Comparison of ENCODE assay signal across 23 cellular contexts in genomic region chr1:10189659-10190058, GRCh38. TPM values are rescaled to one million over a fixed set of nuclear protein-coding genes. Genes with fewer than 3 reads are reported as not detected.
DNase-seq lines count a peak whose midpoint lies in the region; ATAC-seq, FAIRE-seq and TF ChIP-seq lines count a peak whose summit lies in the region.
"Had no signal": no experiment of that assay in that cellular context is flagged by ENCODE, and none has a peak within 500 bp of the region (broad histone marks: within the 10 kb centered on the region; RNA-seq: fewer than 3 reads in every experiment).

No MANE protein-coding gene starts in this region.

- no peak overlapping the region for H3K9ac ChIP-seq in Loucy (ENCODE audit: low read depth, low read length, poor library complexity, severe bottlenecking)
- no peak overlapping the region for H3K9ac ChIP-seq in GM12878 (ENCODE audit: control insufficient read depth, insufficient read depth, low read length)

- peak; percentile 41 for FAIRE-seq in GM12878 (lab: Jason Lieb, UNC)
- FAIRE-seq: A204.1, GM18507 had no signal

- H3K27me3 Mint-ChIP-seq in activated CD8-positive, alpha-beta memory T cell treated with anti-CD3 and anti-CD28 coated beads, Interleukin-2, amount 10 ng/mL, durations not matched to agents 7 days and 5 days, result peaks cover 6% of the 10 kb centered on the region
- peaks cover 9% of the 10 kb centered on the region for H3K27me3 Mint-ChIP-seq in stimulated activated memory B cell treated with anti-CD40 and anti-IgM and Interleukin-4, amounts not matched to agents 10 μg/mL and 1 μg/mL and 100 μg/mL, for 72 hours
- H3K27me3 Mint-ChIP-seq: activated naive CD8-positive, alpha-beta T cell treated with anti-CD3 and anti-CD28 coated beads, Interleukin-2, amount 10 ng/mL, durations not matched to agents 7 days and 5 days had no signal

- H3K4me1 ChIP-seq in Loucy (ENCODE audit: insufficient read depth, low read length, poor library complexity, severe bottlenecking), result peaks cover 6% of the 10 kb centered on the region
- H3K4me1 ChIP-seq in GM12878 (ENCODE audit: control insufficient read depth, insufficient read depth, low read length), result peaks cover 4% of the 10 kb centered on the region; the same call in 1 of the 2 replicates
- H3K4me1 ChIP-seq: esophagus squamous epithelium, vagina had no signal

- H3F3A ChIP-seq in Loucy (ENCODE audit: low read depth), result no peaks in the 10 kb centered on the region

- peak overlapping the region; percentile 50; the same call in 1 of the 2 replicates for H3K27ac ChIP-seq in GM12878 (ENCODE audit: control insufficient read depth, insufficient read depth)
- H3K27ac ChIP-seq: esophagus squamous epithelium, HL-60, vagina had no signal

- SMC1A ChIA-PET in GM12878 (lab: Charles Lee; ENCODE audit: uncharacterized antibody, unreplicated experiment), result interaction anchor here (0.6 to 1.7 kb wide), 4 partner anchors 19 to 433 kb away, joined by 3 to 5 read pairs (median 4); no protein-coding TSS in a partner anchor

- no peak overlapping the region for H3K4me3 Mint-ChIP-seq in activated CD8-positive, alpha-beta memory T cell treated with anti-CD3 and anti-CD28 coated beads, Interleukin-2, amount 10 ng/mL, durations not matched to agents 7 days and 5 days
- H3K4me3 Mint-ChIP-seq in stimulated activated memory B cell treated with anti-CD40 and anti-IgM and Interleukin-4, amounts not matched to agents 10 μg/mL and 1 μg/mL and 100 μg/mL, for 72 hours, result peak overlapping the region; percentile 31
- H3K4me3 Mint-ChIP-seq: activated naive CD8-positive, alpha-beta T cell treated with anti-CD3 and anti-CD28 coated beads, Interleukin-2, amount 10 ng/mL, durations not matched to agents 7 days and 5 days; immature natural killer cell; neural crest cell had no signal

- H2AFZ ChIP-seq in Loucy (ENCODE audit: low read length) (peak overlapping the region; percentile 60; the same call in 1 of the 2 replicates), GM12878 (ENCODE audit: control insufficient read depth, low read depth, low read length) (peak overlapping the region; percentile 77)

- intact Hi-C loops in GM12878 (cut with micrococcal nuclease; ENCODE audit: unreplicated experiment), result no loop called here

- DNase-seq in activated CD8-positive, alpha-beta memory T cell treated with anti-CD3 and anti-CD28 coated beads, Interleukin-2, amount 10 ng/mL, durations not matched to agents 7 days and 5 days, result no peak
- no peak for DNase-seq in activated CD8-positive, alpha-beta memory T cell treated with anti-CD3 and anti-CD28 coated beads, Interleukin-2, amount 50 U/mL, for 4 hours
- peak; percentile 37 for DNase-seq in GM12878 (ENCODE audit: low read depth, low spot score)
- DNase-seq in NK-92 treated with Interleukin-12 subunit alpha and Interleukin-12 subunit beta, amount 100 ng/mL, for 24 hours (lab: John Stamatoyannopoulos, UW), result no peak
- DNase-seq in amniotic stem cell (lab: John Stamatoyannopoulos, UW), result no peak
- DNase-seq in NCI-H1092 (lab: John Stamatoyannopoulos, UW), result no peak
- DNase-seq: activated CD4-positive, alpha-beta T cell treated with anti-CD3 and anti-CD28 coated beads for 4 hours; activated naive CD8-positive, alpha-beta T cell treated with anti-CD3 and anti-CD28 coated beads, Interleukin-2, amount 10 ng/mL, durations not matched to agents 7 days and 5 days; activated T-cell treated with anti-CD3 and anti-CD28 coated beads for 4 hours; esophagus squamous epithelium; KBM-7; NCI-H1436; NCI-H226; SHP77 treated with DMSO at 0.1 percent for 48 hours had no signal

- 21% methylated on average over 4 of the region's 4 CpGs for WGBS in GM12878 (ENCODE audit: insufficient coverage, insufficient replicate concordance, low lambda C conversion rate, missing lambda C conversion rate)

- TF ChIP-seq RAD21 in GM12878 (IDR thresholded peaks at IDR 0.05; ENCODE audit: insufficient read depth, low read depth, low read length), result no peak

- POLR2A ChIA-PET in GM12878 (lab: Charles Lee), result interaction anchor here (0.7 to 1.0 kb wide), 2 partner anchors 10 to 15 kb away, joined by 3 to 4 read pairs; no protein-coding TSS in a partner anchor

- in situ Hi-C loops in GM12878 (cut with MboI), result no loop called here

- no peaks in the 10 kb centered on the region for H3K79me2 ChIP-seq in Loucy (ENCODE audit: insufficient read depth, low read length)
- H3K79me2 ChIP-seq in GM12878 (ENCODE audit: control insufficient read depth, insufficient read depth, low read length), result no peaks in the 10 kb centered on the region

- H3K4me1 Mint-ChIP-seq in activated CD8-positive, alpha-beta memory T cell treated with anti-CD3 and anti-CD28 coated beads, Interleukin-2, amount 10 ng/mL, durations not matched to agents 7 days and 5 days, result peaks cover 8% of the 10 kb centered on the region
- H3K4me1 Mint-ChIP-seq in stimulated activated memory B cell treated with anti-CD40 and anti-IgM and Interleukin-4, amounts not matched to agents 10 μg/mL and 1 μg/mL and 100 μg/mL, for 72 hours, result peaks cover 7% of the 10 kb centered on the region
- H3K4me1 Mint-ChIP-seq: immature natural killer cell had no signal

- H4K20me1 ChIP-seq in Loucy (ENCODE audit: insufficient read depth, low read length, poor library complexity, severe bottlenecking) (no peaks in the 10 kb centered on the region), GM12878 (ENCODE audit: control insufficient read depth, insufficient read depth) (no peaks in the 10 kb centered on the region)

- RAD21 ChIA-PET in GM12878 (lab: Charles Lee; ENCODE audit: unreplicated experiment), result no interaction called here

- no peak for TF ChIP-seq CTCF in Loucy (conservative IDR thresholded peaks at IDR 0.05; ENCODE audit: low read length)
- TF ChIP-seq CTCF in GM12878 (IDR thresholded peaks at IDR 0.05 in 2 of 3, conservative IDR thresholded peaks at IDR 0.05 in 1 of 3; ENCODE audit: control insufficient read depth in 2 of 3, extremely low read depth in 1 of 3, insufficient read depth in 1 of 3, low read depth in 3 of 3, low read length in 3 of 3), result no peak

- no peak for TF ChIP-seq POLR2A in GM12878 (IDR thresholded peaks at IDR 0.05; ENCODE audit: low read depth, low read length)

- peak; percentile 35 for ATAC-seq in activated CD8-positive, alpha-beta memory T cell treated with anti-CD3 and anti-CD28 coated beads, Interleukin-2, amount 10 ng/mL, durations not matched to agents 7 days and 5 days
- ATAC-seq in GM12878, result peak; percentile 90
- ATAC-seq in stimulated activated memory B cell treated with anti-CD40 and anti-IgM and Interleukin-4, amounts not matched to agents 10 μg/mL and 1 μg/mL and 100 μg/mL, for 72 hours, result peak; percentile 86

- CTCF ChIA-PET in activated CD8-positive, alpha-beta memory T cell treated with anti-CD3 and anti-CD28 coated beads, Interleukin-2, amount 10 ng/mL, durations not matched to agents 7 days and 5 days (lab: Charles Lee), result interaction anchor here (1.0 kb wide), 1 partner anchor 20 kb away, joined by 3 read pairs; no protein-coding TSS in a partner anchor
- CTCF ChIA-PET in GM12878 (lab: Yijun Ruan, JAX), result interaction anchor here (1.2 to 1.7 kb wide), 2 partner anchors 14 to 20 kb away, joined by 3 to 5 read pairs; no protein-coding TSS in a partner anchor

- no peaks in the 10 kb centered on the region for H3K27me3 ChIP-seq in Loucy (ENCODE audit: insufficient read depth, low read length, poor library complexity, severe bottlenecking)
- H3K27me3 ChIP-seq in GM12878 (replicated peaks in 1 of 2; ENCODE audit: control insufficient read depth in 2 of 2, insufficient read depth in 2 of 2, low read length in 1 of 2), result no peaks in the 10 kb centered on the region
- H3K27me3 ChIP-seq: esophagus squamous epithelium, vagina had no signal

- H3K36me3 ChIP-seq in Loucy (ENCODE audit: insufficient read depth, low read length), result no peaks in the 10 kb centered on the region
- H3K36me3 ChIP-seq in GM12878 (ENCODE audit: control insufficient read depth in 2 of 2, insufficient read depth in 2 of 2, low read length in 1 of 2), result no peaks in the 10 kb centered on the region
- H3K36me3 ChIP-seq: esophagus squamous epithelium, vagina had no signal

- H3K27ac Mint-ChIP-seq in activated CD8-positive, alpha-beta memory T cell treated with anti-CD3 and anti-CD28 coated beads, Interleukin-2, amount 10 ng/mL, durations not matched to agents 7 days and 5 days, result no peak overlapping the region
- peak overlapping the region; percentile 65 for H3K27ac Mint-ChIP-seq in stimulated activated memory B cell treated with anti-CD40 and anti-IgM and Interleukin-4, amounts not matched to agents 10 μg/mL and 1 μg/mL and 100 μg/mL, for 72 hours
- H3K27ac Mint-ChIP-seq: activated naive CD8-positive, alpha-beta T cell treated with anti-CD3 and anti-CD28 coated beads, Interleukin-2, amount 10 ng/mL, durations not matched to agents 7 days and 5 days; immature natural killer cell had no signal

- H3K4me2 ChIP-seq in Loucy (ENCODE audit: low read depth, low read length, poor library complexity, severe bottlenecking) (no peak overlapping the region), GM12878 (ENCODE audit: control insufficient read depth, insufficient read depth) (peak overlapping the region; percentile 7; the same call in 1 of the 2 replicates)

- no TSS peak for BruUV-seq in GM12878 (replicated peaks; lab: Mats Ljungman, UMichigan)

- H3K9me3 ChIP-seq in Loucy (ENCODE audit: insufficient read depth, low read depth, low read length) (no peaks in the 10 kb centered on the region), GM12878 (replicated peaks; ENCODE audit: control insufficient read depth, insufficient read depth, low read length) (no peaks in the 10 kb centered on the region)
- H3K9me3 ChIP-seq: esophagus squamous epithelium, vagina had no signal

- no peak for TF ChIP-seq EP300 in GM12878 (IDR thresholded peaks at IDR 0.05; ENCODE audit: borderline replicate concordance in 1 of 2, control insufficient read depth in 1 of 2, low read depth in 2 of 2, low read length in 2 of 2)

- H3K4me3 ChIP-seq in Loucy (ENCODE audit: low read length, poor library complexity, severe bottlenecking) (no peak overlapping the region), GM12878 (no peak overlapping the region; the same call in 1 of the 2 replicates)
- H3K4me3 ChIP-seq: esophagus squamous epithelium, lung, vagina had no signal

- no peaks in the 10 kb centered on the region for H3K9me2 ChIP-seq in Loucy (replicated peaks; ENCODE audit: low read depth, low read length)

- no peaks in the 10 kb centered on the region for H3K9me3 Mint-ChIP-seq in activated CD8-positive, alpha-beta memory T cell treated with anti-CD3 and anti-CD28 coated beads, Interleukin-2, amount 10 ng/mL, durations not matched to agents 7 days and 5 days (ENCODE audit: low read depth)
- peaks cover 3% of the 10 kb centered on the region for H3K9me3 Mint-ChIP-seq in stimulated activated memory B cell treated with anti-CD40 and anti-IgM and Interleukin-4, amounts not matched to agents 10 μg/mL and 1 μg/mL and 100 μg/mL, for 72 hours
- H3K9me3 Mint-ChIP-seq: activated naive CD8-positive, alpha-beta T cell treated with anti-CD3 and anti-CD28 coated beads, Interleukin-2, amount 10 ng/mL, durations not matched to agents 7 days and 5 days had no signal

- H3K36me3 Mint-ChIP-seq in activated CD8-positive, alpha-beta memory T cell treated with anti-CD3 and anti-CD28 coated beads, Interleukin-2, amount 10 ng/mL, durations not matched to agents 7 days and 5 days, result no peaks in the 10 kb centered on the region
- no peaks in the 10 kb centered on the region for H3K36me3 Mint-ChIP-seq in stimulated activated memory B cell treated with anti-CD40 and anti-IgM and Interleukin-4, amounts not matched to agents 10 μg/mL and 1 μg/mL and 100 μg/mL, for 72 hours

RNA-seq across cellular contexts. Expression of gene KIF1B, which starts 20.7 kb away (rescaled TPM):
- 10 to 100 TPM; 14.2 to 21.3 TPM for total RNA-seq in activated CD8-positive, alpha-beta memory T cell treated with anti-CD3 and anti-CD28 coated beads, Interleukin-2, amount 10 ng/mL, durations not matched to agents 7 days and 5 days
- total RNA-seq in GM12878 (2013; cell fraction: nucleolus; rRNA removed), result 56.3 and 60.5 TPM in 2 replicates
- total RNA-seq in GM12878 (2014; rRNA removed), result 10.5 and 10.6 TPM in 2 replicates
- 10.6 and 12.3 TPM in 2 replicates for total RNA-seq in GM12878 (2014; rRNA removed; fragmentation: Illumina TruSeq; extraction: Trizol)
- 13.3 and 16.5 TPM in 2 replicates for total RNA-seq in GM12878 (2021)
- 2.8 TPM for polyA plus RNA-seq in GM12878 (2011; ENCODE audit: low read depth)
- polyA plus RNA-seq in GM12878 (2011; rRNA removed), result 7.5 and 9.0 TPM in 2 replicates
- 8.4 and 11.5 TPM in 2 replicates for polyA plus RNA-seq in GM12878 (2011; cell fraction: cytosol; rRNA removed)
- 6.0 and 7.3 TPM in 2 replicates for polyA plus RNA-seq in GM12878 (2011; cell fraction: nucleus; rRNA removed)
- 2.7 TPM in 2 replicates for polyA plus RNA-seq in GM12878 (2012)
- polyA plus RNA-seq in GM12878 (2014; fragmentation: Illumina TruSeq; extraction: Trizol), result 14.0 and 17.8 TPM in 2 replicates
- polyA plus RNA-seq in GM12878 (2014; fragmentation: Nextera tagmentation; extraction: Ambion mirVana), result 1 to 10 TPM; 2.1 to 2.2 TPM
- 7.9 and 8.5 TPM in 2 replicates for polyA plus RNA-seq in GM12878 (2014; rRNA removed)
- 1 to 10 TPM; 2.6 to 7.4 TPM for polyA plus RNA-seq in GM12878 (2016; fragmentation: Nextera tagmentation; extraction: Ambion mirVana)
- polyA minus RNA-seq in GM12878 (2011; rRNA and poly(A)+ RNA removed), result 18.5 and 18.9 TPM in 2 replicates
- 4.3 and 6.1 TPM in 2 replicates for polyA minus RNA-seq in GM12878 (2011; cell fraction: cytosol; rRNA and poly(A)+ RNA removed)
- 8.2 and 11.3 TPM in 2 replicates for polyA minus RNA-seq in GM12878 (2011; cell fraction: nucleus; rRNA and poly(A)+ RNA removed)

Comparison
In these comparisons a context has a peak if more than half of its experiments do, and no peak if none do; other contexts are left out.
1. ATAC-seq: peak in every context shown above with its lines; median percentile 90 in GM12878; 86 in stimulated activated memory B cell treated with anti-CD40 and anti-IgM and Interleukin-4, amounts not matched to agents 10 μg/mL and 1 μg/mL and 100 μg/mL, for 72 hours; 35 in activated CD8-positive, alpha-beta memory T cell treated with anti-CD3 and anti-CD28 coated beads, Interleukin-2, amount 10 ng/mL, durations not matched to agents 7 days and 5 days.